ENCODE assay signal across 9 cellular contexts in the genomic region with DNA sequence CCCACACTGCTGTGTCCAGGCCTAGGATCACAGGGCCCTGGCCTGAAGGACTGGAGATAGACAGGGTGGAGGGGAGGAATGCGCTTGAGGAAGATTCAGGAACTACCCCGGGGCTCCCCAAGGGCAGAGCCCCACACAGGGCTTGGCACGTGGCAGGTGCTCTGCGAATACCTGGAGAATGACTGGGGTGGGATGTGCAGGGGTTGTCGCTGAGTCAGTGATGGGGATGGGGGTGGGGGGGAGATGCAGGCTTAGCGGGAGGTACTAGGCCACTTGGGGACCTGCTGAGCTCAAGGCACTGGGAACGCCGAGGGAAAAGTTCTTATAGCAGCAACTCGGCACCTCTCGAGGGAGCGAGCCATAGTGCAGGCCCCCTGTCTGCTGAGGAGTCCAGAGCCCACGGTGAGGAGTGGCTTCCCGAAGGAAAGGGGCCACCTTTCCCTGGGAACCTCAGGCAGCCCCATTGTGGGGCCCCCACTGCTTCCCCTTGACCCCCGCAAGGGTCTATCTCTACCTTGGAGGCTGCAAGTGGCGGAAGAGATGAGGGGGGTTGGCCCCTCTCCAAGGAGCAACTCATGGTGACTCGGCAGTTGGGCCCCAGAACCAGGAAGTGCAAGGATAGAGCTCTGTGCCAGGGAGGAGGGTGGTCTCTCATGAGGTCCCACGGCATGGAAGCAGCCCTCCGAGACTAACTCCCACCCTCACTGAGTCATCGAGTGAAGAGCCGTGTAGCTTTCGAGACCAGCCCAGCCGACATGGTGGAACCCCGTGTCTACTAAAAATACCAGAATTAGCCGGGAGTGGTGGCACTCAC. TPM values are rescaled to one million over a fixed set of nuclear protein-coding genes. Genes with fewer than 3 reads are reported as not detected.
DNase-seq lines count a peak whose midpoint lies in the region; ATAC-seq, FAIRE-seq and TF ChIP-seq lines count a peak whose summit lies in the region.
"Had no signal": no experiment of that assay in that cellular context is flagged by ENCODE, and none has a peak within 500 bp of the region (broad histone marks: within the 10 kb centered on the region; RNA-seq: fewer than 3 reads in every experiment).

No MANE protein-coding gene starts in this region.

- TF ChIP-seq EP300 in H1 (IDR thresholded peaks at IDR 0.05; ENCODE audit: borderline replicate concordance in 1 of 2, low read depth in 2 of 2, low read length in 2 of 2), result no peak
- no peak for TF ChIP-seq EP300 in ovary (IDR thresholded peaks at IDR 0.05)
- no peak for TF ChIP-seq EP300 in gastroesophageal sphincter (IDR thresholded peaks at IDR 0.05)

- H2AFZ ChIP-seq in H1 (ENCODE audit: low read length), result no peak overlapping the region

- peaks cover 2% of the 10 kb centered on the region for H3K79me1 ChIP-seq in H1 (ENCODE audit: low read depth, low read length)

- peaks cover 0 to 6% (median 3%) of the 10 kb centered on the region in 4 experiments; a peak in 5 of 7 replicates for H3K4me1 ChIP-seq in H1 (replicated peaks in 1 of 4; ENCODE audit: control insufficient read depth in 3 of 4, insufficient read depth in 4 of 4, low read length in 3 of 4)
- H3K4me1 ChIP-seq in ovary (ENCODE audit: insufficient read depth), result peaks cover 6% of the 10 kb centered on the region
- peaks cover 0 to 28% (median 3%) of the 10 kb centered on the region in 3 donors for H3K4me1 ChIP-seq in gastroesophageal sphincter

- peak overlapping the region; percentile 63 for H4K91ac ChIP-seq in H1 (replicated peaks; ENCODE audit: insufficient read length, low read length)

- no peak for TF ChIP-seq POLR2A in H1 (IDR thresholded peaks at IDR 0.05; ENCODE audit: control extremely low read depth in 1 of 2, low read depth in 2 of 2, low read length in 2 of 2)
- no peak for TF ChIP-seq POLR2A in ovary (IDR thresholded peaks at IDR 0.05)
- no peak for TF ChIP-seq POLR2A in gastroesophageal sphincter (IDR thresholded peaks at IDR 0.05)

- no peak overlapping the region for H2AK5ac ChIP-seq in H1 (ENCODE audit: low read depth, low read length)

- H3K4me3 ChIP-seq in H1 (ENCODE audit: extremely low read depth in 1 of 4, insufficient read depth in 2 of 4, low read depth in 3 of 4, low read length in 4 of 4) (no peak overlapping the region), ovary (no peak overlapping the region), gastroesophageal sphincter (no peak overlapping the region)

- CTCF ChIA-PET in H1 (lab: Charles Lee; ENCODE audit: partially characterized antibody), result interaction anchor here (0.7 to 2.1 kb wide), 9 partner anchors 10 to 399 kb away, joined by 3 to 5 read pairs (median 3); no protein-coding TSS in a partner anchor

- H3K4me2 ChIP-seq in H1 (ENCODE audit: insufficient read depth in 1 of 2, low read depth in 2 of 2, low read length in 2 of 2), result no peak overlapping the region

- no peak overlapping the region for H3K4ac ChIP-seq in H1 (replicated peaks; ENCODE audit: insufficient read length, low read depth, low read length)

- H2BK12ac ChIP-seq in H1 (ENCODE audit: low read depth, low read length), result no peak overlapping the region

- no peak for TF ChIP-seq RAD21 in H1 (IDR thresholded peaks at IDR 0.05 in 1 of 2, conservative IDR thresholded peaks at IDR 0.05 in 1 of 2; ENCODE audit: low read depth in 2 of 2, low read length in 2 of 2)

- no peak for FAIRE-seq in H1 (lab: Jason Lieb, UNC)

- POLR2A ChIA-PET in H1 (lab: Charles Lee; ENCODE audit: partially characterized antibody), result interaction anchor here (1.0 to 2.2 kb wide), 4 partner anchors 29 to 77 kb away, joined by 3 to 6 read pairs (median 4); a partner anchor contains a TSS

- no peak overlapping the region for H3K9ac ChIP-seq in H1 (replicated peaks in 1 of 4; ENCODE audit: extremely low read depth in 1 of 4, low read depth in 3 of 4, low read length in 3 of 4)

- no peak overlapping the region; the same call in 1 of the 2 replicates for H3K27ac ChIP-seq in H1 (ENCODE audit: low read depth, low read length)
- H3K27ac ChIP-seq in ovary, result no peak overlapping the region
- H3K27ac ChIP-seq in gastroesophageal sphincter, result peak overlapping the region in 1 of 4 donors; percentile 24

- intact Hi-C loops in ovary (cut with DNase I), result no loop called here
- intact Hi-C loops in head of caudate nucleus (cut with DNase I), result no loop called here

- H3K36me3 ChIP-seq in H1 (ENCODE audit: control insufficient read depth in 2 of 4, insufficient read depth in 4 of 4, low read length in 3 of 4) (no peaks in the 10 kb centered on the region), ovary (no peaks in the 10 kb centered on the region), gastroesophageal sphincter (peaks cover 0 to 32% of the 10 kb centered on the region in 2 donors)

- peak overlapping the region; percentile 26 for H4K5ac ChIP-seq in H1 (ENCODE audit: insufficient read length, low read depth, low read length)

- DNase-seq in EH (ENCODE audit: low read depth) (peak; percentile 58), OCI-M1 (lab: John Stamatoyannopoulos, UW) (peak; percentile 34), H1 (ENCODE audit: low read depth in 1 of 2, low spot score in 2 of 2) (no peak), ovary (peak in 4 of 5 donors; percentile 28 to 39 (median 34)), head of caudate nucleus (no peak), GOT3 (lab: John Stamatoyannopoulos, UW) (no peak)
- DNase-seq: activated gamma-delta T cell treated with Interleukin-2 at 50 U/mL for 16 hours had no signal

- no peak for TF ChIP-seq CTCF in H1 (IDR thresholded peaks at IDR 0.05; ENCODE audit: control extremely low read depth in 1 of 3, insufficient read depth in 1 of 3, low read depth in 1 of 3, low read length in 3 of 3)
- TF ChIP-seq CTCF in ovary (IDR thresholded peaks at IDR 0.05), result no peak
- no peak for TF ChIP-seq CTCF in gastroesophageal sphincter (IDR thresholded peaks at IDR 0.05)

- 83% methylated on average over 21 of the region's 24 CpGs; no CpG with 5 or more reads in 1 of the 2 experiments for WGBS in H1 (ENCODE audit: extremely low coverage in 1 of 2, insufficient coverage in 1 of 2, insufficient read length in 1 of 2, insufficient replicate concordance in 2 of 2, low coverage in 1 of 2, low lambda C conversion rate in 2 of 2, missing lambda C conversion rate in 1 of 2), 2 experiments
- 72 to 83% (median 82%) methylated on average over 24 of the region's 24 CpGs for WGBS in ovary, 3 donors
- 77 to 87% methylated on average over 6 to 14 of the region's 24 CpGs for WGBS in gastroesophageal sphincter (ENCODE audit: low coverage in 1 of 2), 2 donors

- H2BK5ac ChIP-seq in H1 (ENCODE audit: low read depth, low read length), result 0 out of 2 replicates have a peak overlapping the region, but pooled peaks have one; percentile 52

- ATAC-seq in GM19463 (IDR thresholded peaks at IDR 0.05; ENCODE audit: unreplicated experiment) (no peak), gastroesophageal sphincter (no peak)

- no peaks in the 10 kb centered on the region for H3K79me2 ChIP-seq in H1 (ENCODE audit: control insufficient read depth in 1 of 2, insufficient read depth in 2 of 2, low read length in 2 of 2)

- no peak overlapping the region for H3K14ac ChIP-seq in H1 (ENCODE audit: insufficient read length)

- no peak overlapping the region; the same call in 1 of the 2 replicates for H4K8ac ChIP-seq in H1 (ENCODE audit: extremely low read depth, insufficient read depth, low read length)

- H3K23ac ChIP-seq in H1 (ENCODE audit: insufficient read length), result no peak overlapping the region

- H3K27me3 ChIP-seq in H1 (replicated peaks in 1 of 4; ENCODE audit: control insufficient read depth in 3 of 4, extremely low read depth in 1 of 4, insufficient read depth in 3 of 4, low read length in 3 of 4), result no peaks in the 10 kb centered on the region
- no peaks in the 10 kb centered on the region for H3K27me3 ChIP-seq in ovary
- no peaks in the 10 kb centered on the region for H3K27me3 ChIP-seq in gastroesophageal sphincter

- no peak overlapping the region for H3K56ac ChIP-seq in H1 (replicated peaks; ENCODE audit: insufficient read length, low read depth, low read length)

- H2BK120ac ChIP-seq in H1 (replicated peaks; ENCODE audit: low read depth, low read length), result no peak overlapping the region

- H3K9me3 ChIP-seq in H1 (ENCODE audit: insufficient read depth in 2 of 2, low read depth in 1 of 2, low read length in 1 of 2) (no peaks in the 10 kb centered on the region), ovary (no peaks in the 10 kb centered on the region), gastroesophageal sphincter (no peaks in the 10 kb centered on the region)

- peak overlapping the region; percentile 71; the same call in 1 of the 2 replicates for H3K18ac ChIP-seq in H1 (ENCODE audit: extremely low read depth, low read length)

- no peak overlapping the region for H2BK15ac ChIP-seq in H1 (ENCODE audit: low read length)

- no peak overlapping the region for H2BK20ac ChIP-seq in H1 (ENCODE audit: low read length)

- peaks cover 0 to 10% of the 10 kb centered on the region in 2 experiments for H4K20me1 ChIP-seq in H1 (replicated peaks in 1 of 2; ENCODE audit: control insufficient read depth in 1 of 2, insufficient read depth in 2 of 2, low read length in 2 of 2)

- peaks cover under 1% of the 10 kb centered on the region; the same call in 1 of the 2 replicates for H3K23me2 ChIP-seq in H1 (ENCODE audit: low read depth, low read length)

TF ChIP-seq in H1, 55 proteins besides CTCF, POLR2A, EP300 and RAD21:
- TF ChIP-seq MAFK (IDR thresholded peaks at IDR 0.05; ENCODE audit: low read depth, low read length), result peak; percentile 42; the same call in 1 of the 2 replicates
- TF ChIP-seq BACH1 (IDR thresholded peaks at IDR 0.05; ENCODE audit: low read length), result 0 out of 2 replicates have a peak, but pooled peaks have one; percentile 26
- TF ChIP-seq SIX5 (IDR thresholded peaks at IDR 0.05; ENCODE audit: low read depth, low read length), result no peak

RNA-seq across cellular contexts. Expression of a gene that starts 33.1 kb away (rescaled TPM):
- total RNA-seq in H1 (2021; fragmentation: NEBNext Ultra II Directional; extraction: Animal tissue kit (Norgen Biotek cat#: 25700)), result 28.8 and 29.8 TPM in 2 replicates
- polyA plus RNA-seq in H1 (2011; rRNA removed) (27.6 and 35.4 TPM in 2 replicates), ovary (10 to 100 TPM; 17.0 to 27.0 TPM)
- polyA plus RNA-seq in H1 (2011; cell fraction: cytosol; rRNA removed), result 25.1 TPM
- polyA plus RNA-seq in H1 (2011; cell fraction: nucleus; rRNA removed), result 100 TPM
- 19.4 to 31.2 TPM (median 26.5 TPM) in 4 replicates for polyA plus RNA-seq in H1 (2012, experiment 1 of 2)
- polyA plus RNA-seq in H1 (2012, experiment 2 of 2), result 20.4 TPM
- 17.9 TPM for polyA plus RNA-seq in H1 (2013, experiment 1 of 2)
- polyA plus RNA-seq in H1 (2013, experiment 2 of 2), result 15.1 TPM
- 28.2 and 38.4 TPM in 2 replicates for polyA minus RNA-seq in H1 (2011; rRNA and poly(A)+ RNA removed)
- 28.6 TPM for polyA minus RNA-seq in H1 (2011; cell fraction: cytosol; rRNA and poly(A)+ RNA removed)
- 41.9 TPM for polyA minus RNA-seq in H1 (2011; cell fraction: nucleus; rRNA and poly(A)+ RNA removed)
- total RNA-seq in ovary (10 to 100 TPM; 23.1 to 72.7 (median 45.5) TPM), gastroesophageal sphincter (10 to 100 TPM; 30.6 to 54.7 (median 45.0) TPM)

Comparison
In these comparisons a context has a peak if more than half of its experiments do, and no peak if none do; other contexts are left out.
1. DNase-seq: peak in EH (single experiment), OCI-M1 (single experiment) and ovary (4 of 5); none in H1 (0 of 2), head of caudate nucleus (0 of 42) and GOT3 (single experiment).